Comparison of ENCODE assay signal across 15 cellular contexts in genomic region chr16:1940273-1941161, GRCh38. TPM values are rescaled to one million over a fixed set of nuclear protein-coding genes. Genes with fewer than 3 reads are reported as not detected.
A peak's percentile ranks its signal among the peaks of the same experiment; 100 is the strongest.
DNase-seq lines count a peak whose midpoint lies in the region; ATAC-seq and TF ChIP-seq lines count a peak whose summit lies in the region.
"Had no signal": no experiment of that assay in that cellular context is flagged by ENCODE, and none has a peak within 500 bp of the region (broad histone marks: within the 10 kb centered on the region; RNA-seq: fewer than 3 reads in every experiment).

No MANE protein-coding gene starts in this region.

- H3K9me3 ChIP-seq in lower lobe of right lung, result no peaks in the 10 kb centered on the region
- H3K9me3 ChIP-seq in stomach, result no peaks in the 10 kb centered on the region
- H3K9me3 ChIP-seq: vagina had no signal

- no peak for TF ChIP-seq EP300 in stomach (IDR thresholded peaks at IDR 0.05)

- CTCF ChIA-PET in RWPE1 (lab: Yijun Ruan, JAX), result interaction anchor here (0.6 to 2.1 kb wide), 3 partner anchors 11 to 330 kb away, joined by 3 to 12 read pairs (median 3); no protein-coding TSS in a partner anchor

- no peak for TF ChIP-seq POLR2A in stomach (IDR thresholded peaks at IDR 0.05)

- peaks cover 41% of the 10 kb centered on the region for H3K36me3 ChIP-seq in lower lobe of right lung
- peaks cover 30 to 47% (median 46%) of the 10 kb centered on the region in 4 donors for H3K36me3 ChIP-seq in stomach

- TF ChIP-seq CTCF in 22Rv1 (IDR thresholded peaks at IDR 0.05) (no peak), RWPE1 (conservative IDR thresholded peaks at IDR 0.05; ENCODE audit: low read depth) (no peak), lower lobe of right lung (IDR thresholded peaks at IDR 0.05) (no peak), stomach (IDR thresholded peaks at IDR 0.05) (no peak)

- DNase-seq in RWPE1 (ENCODE audit: low spot score), result no peak
- DNase-seq in lower lobe of right lung, result no peak
- DNase-seq in superior temporal gyrus (ENCODE audit: extremely low spot score), result no peak
- no peak for DNase-seq in stomach
- DNase-seq: activated CD8-positive, alpha-beta memory T cell treated with anti-CD3 and anti-CD28 coated beads, Interleukin-2, amount 50 U/mL, for 4 hours; hypothalamus; NCI-H2171 had no signal

- intact Hi-C loops in lower lobe of right lung (cut with DNase I), result no loop called here
- intact Hi-C loops in stomach (cut with DNase I; ENCODE audit: low total_unique reads), result no loop called here

- ATAC-seq in lower lobe of right lung (no peak), HG03045 (IDR thresholded peaks at IDR 0.05; ENCODE audit: unreplicated experiment) (no peak)
- ATAC-seq: esophagus mucosa had no signal

- H3K4me1 ChIP-seq in lower lobe of right lung (peaks cover 17% of the 10 kb centered on the region), stomach (peaks cover 19 to 49% (median 29%) of the 10 kb centered on the region in 4 donors)

- no peaks in the 10 kb centered on the region for H3K27me3 ChIP-seq in lower lobe of right lung (ENCODE audit: low read depth)
- no peaks in the 10 kb centered on the region for H3K27me3 ChIP-seq in stomach
- H3K27me3 ChIP-seq: vagina had no signal

- H3K4me3 ChIP-seq in lower lobe of right lung (peak overlapping the region; percentile 71), stomach (peak overlapping the region in 2 of 4 donors; percentile 78 to 94)
- H3K4me3 ChIP-seq: vagina had no signal

- POLR2A ChIA-PET in RWPE1 (lab: Yijun Ruan, JAX; ENCODE audit: low non-redundant PET), result interaction anchor here (0.5 kb wide), 1 partner anchor 33 kb away, joined by 4 read pairs; no protein-coding TSS in a partner anchor

- H3K27ac ChIP-seq in 22Rv1 (peak overlapping the region; percentile 38), RWPE1 (peak overlapping the region; percentile 73; the same call in 1 of the 2 replicates), lower lobe of right lung (no peak overlapping the region), stomach (peak overlapping the region in 2 of 5 donors; percentile 43 to 91)
- H3K27ac ChIP-seq: parathyroid adenoma, vagina had no signal

- 73 to 88% (median 87%) methylated on average over 23 of the region's 23 CpGs for WGBS in stomach, 5 donors

RNA-seq across cellular contexts. Expression of gene MSRB1, which starts 2.5 kb away (rescaled TPM):
- total RNA-seq in lower lobe of right lung, result 35.1 TPM
- 10 to 100 TPM in 3 of 5 donors, 1 to 10 TPM in 1, not detected in 1; 6.2 to 61.1 (median 16.3) TPM for total RNA-seq in stomach
- polyA plus RNA-seq in stomach, result 10 to 100 TPM; 31.2 to 68.5 (median 48.9) TPM

RNA-seq across cellular contexts. Expression of gene RPL3L, which starts 14.0 kb away (rescaled TPM):
- total RNA-seq in lower lobe of right lung (not detected), stomach (not detected)
- under 1 TPM in 2 of 3 donors, not detected in 1; 0.05 to 0.19 TPM for polyA plus RNA-seq in stomach
- total RNA-seq: Daoy, vagina had no signal

RNA-seq across cellular contexts. Expression of gene NDUFB10, which starts 18.8 kb away (rescaled TPM):
- 85.8 TPM for total RNA-seq in lower lobe of right lung
- total RNA-seq in stomach, result 100 to 1,000 TPM in 1 of 5 donors, 10 to 100 TPM in 4; 28.6 to 119 (median 57.5) TPM
- 100 to 1,000 TPM; 242 to 285 (median 253) TPM for polyA plus RNA-seq in stomach

RNA-seq across cellular contexts. Expression of gene HS3ST6, which starts 22.3 kb away (rescaled TPM):
- total RNA-seq in lower lobe of right lung (1.3 TPM), stomach (not detected)
- 1 to 10 TPM in 1 of 3 donors, not detected in 2; 1.6 TPM for polyA plus RNA-seq in stomach
- total RNA-seq: Daoy, H9, OCI-LY7 had no signal

RNA-seq across cellular contexts. Expression of gene RPS2, which starts 24.1 kb away (rescaled TPM):
- 1,721 TPM for total RNA-seq in lower lobe of right lung
- 1,000 to 10,000 TPM in 4 of 5 donors, 100 to 1,000 TPM in 1; 997 to 2,615 (median 1,653) TPM for total RNA-seq in stomach
- polyA plus RNA-seq in stomach, result 1,000 to 10,000 TPM; 2,720 to 4,842 (median 2,788) TPM
